In genomic region chr1:6358757-6359567, GRCh38 we compare ENCODE assay signal across 9 cellular contexts. TPM values are rescaled to one million over a fixed set of nuclear protein-coding genes. Genes with fewer than 3 reads are reported as not detected.
DNase-seq lines count a peak whose midpoint lies in the region; ATAC-seq lines count a peak whose summit lies in the region.
"Had no signal": no experiment of that assay in that cellular context is flagged by ENCODE, and none has a peak within 500 bp of the region (broad histone marks: within the 10 kb centered on the region; RNA-seq: fewer than 3 reads in every experiment).

No MANE protein-coding gene starts in this region.

- no peaks in the 10 kb centered on the region for H3K27me3 Mint-ChIP-seq in T-helper 2 cell treated with Interferon-gamma antibody and Interleukin-4, amounts not matched to agents 5 μg/mL and 100 μg/mL, for 36 hours (ENCODE audit: low read depth)

- H3K4me3 Mint-ChIP-seq in T-helper 2 cell treated with Interferon-gamma antibody and Interleukin-4, amounts not matched to agents 5 μg/mL and 100 μg/mL, for 36 hours: peak overlapping the region; percentile 81

- WGBS in aorta, 2 donors: 29 to 46% methylated on average over 15 of the region's 15 CpGs

- H3K4me1 ChIP-seq in muscle layer of colon (ENCODE audit: insufficient read depth, low read length): peaks cover 35% of the 10 kb centered on the region
- H3K4me1 ChIP-seq in aorta (ENCODE audit: control insufficient read depth in 1 of 2, insufficient read depth in 2 of 2, low read length in 2 of 2): no peaks in the 10 kb centered on the region

- peak; percentile 30 for ATAC-seq in GM21528 (IDR thresholded peaks at IDR 0.05; ENCODE audit: low FRiP score, unreplicated experiment)
- peak; percentile 65 for ATAC-seq in aorta (ENCODE audit: low FRiP score)
- ATAC-seq in GM21367 (IDR thresholded peaks at IDR 0.05; ENCODE audit: unreplicated experiment): no peak

- no peaks in the 10 kb centered on the region for H3K9me3 Mint-ChIP-seq in T-helper 2 cell treated with Interferon-gamma antibody and Interleukin-4, amounts not matched to agents 5 μg/mL and 100 μg/mL, for 36 hours

- intact Hi-C loops in aorta (cut with DNase I): loop anchor here in 1 of 2 donors (2.0 kb wide), 1 partner anchor 54 kb away; no protein-coding TSS in a partner anchor

- H3K9me3 ChIP-seq in muscle layer of colon (ENCODE audit: low read length) (no peaks in the 10 kb centered on the region), aorta (ENCODE audit: control insufficient read depth, low read length) (no peaks in the 10 kb centered on the region)
- H3K9me3 ChIP-seq: neutrophil had no signal

- H3K27ac ChIP-seq in muscle layer of colon (ENCODE audit: low read depth, low read length) (peak overlapping the region; percentile 71), aorta (ENCODE audit: low read depth in 1 of 2, low read length in 2 of 2) (peak overlapping the region in 1 of 2 donors; percentile 70)
- H3K27ac ChIP-seq: neutrophil had no signal

- H3K36me3 ChIP-seq in muscle layer of colon (ENCODE audit: insufficient read depth, low read length): no peaks in the 10 kb centered on the region
- H3K36me3 ChIP-seq in aorta (ENCODE audit: control insufficient read depth in 1 of 2, insufficient read depth in 2 of 2, low read length in 1 of 2): no peaks in the 10 kb centered on the region
- H3K36me3 ChIP-seq: neutrophil had no signal

- H3K9ac ChIP-seq in muscle layer of colon (ENCODE audit: low read length): no peak overlapping the region

- peak; percentile 92 for DNase-seq in CD1c-positive myeloid dendritic cell (ENCODE audit: extremely low spot score)
- DNase-seq in T-helper 2 cell treated with Interferon-gamma antibody and Interleukin-4, amounts not matched to agents 5 μg/mL and 100 μg/mL, for 36 hours (ENCODE audit: low spot score): peak; percentile 67
- DNase-seq in dermis microvascular lymphatic vessel endothelial cell (ENCODE audit: low read depth in 2 of 2): peak; percentile 74 to 91
- peak in 1 of 2 donors; percentile 74 for DNase-seq in aorta
- DNase-seq in T1000 (lab: John Stamatoyannopoulos, UW): no peak

- H3K27me3 ChIP-seq in muscle layer of colon (ENCODE audit: control insufficient read depth in 1 of 2, insufficient read depth in 2 of 2, low read length in 2 of 2): no peaks in the 10 kb centered on the region
- no peaks in the 10 kb centered on the region for H3K27me3 ChIP-seq in aorta (ENCODE audit: control insufficient read depth in 1 of 2, insufficient read depth in 2 of 2, low read length in 1 of 2)

- peak overlapping the region; percentile 89 for H3K27ac Mint-ChIP-seq in T-helper 2 cell treated with Interferon-gamma antibody and Interleukin-4, amounts not matched to agents 5 μg/mL and 100 μg/mL, for 36 hours

- peaks cover 4% of the 10 kb centered on the region for H3K36me3 Mint-ChIP-seq in T-helper 2 cell treated with Interferon-gamma antibody and Interleukin-4, amounts not matched to agents 5 μg/mL and 100 μg/mL, for 36 hours (ENCODE audit: low read depth)

- peaks cover 35% of the 10 kb centered on the region for H3K4me1 Mint-ChIP-seq in T-helper 2 cell treated with Interferon-gamma antibody and Interleukin-4, amounts not matched to agents 5 μg/mL and 100 μg/mL, for 36 hours (ENCODE audit: low read depth)

- no peak overlapping the region for H3K4me3 ChIP-seq in muscle layer of colon (ENCODE audit: low read depth in 1 of 2, low read length in 2 of 2)
- no peak overlapping the region for H3K4me3 ChIP-seq in aorta (ENCODE audit: low read length in 2 of 2)

RNA-seq across cellular contexts. Expression of gene ACOT7, which starts 34.6 kb away (rescaled TPM):
- total RNA-seq in dermis microvascular lymphatic vessel endothelial cell (21.8 and 23.9 TPM in 2 replicates), aorta (10 to 100 TPM; 12.5 to 20.9 TPM)
- 10 to 100 TPM; 14.4 to 22.6 TPM for polyA plus RNA-seq in aorta
